ENCODE assay signal across 25 cellular contexts in genomic region chr2:138901530-138901929, GRCh38.
DNase-seq lines count a peak whose midpoint lies in the region; ATAC-seq, FAIRE-seq and TF ChIP-seq lines count a peak whose summit lies in the region.
"Had no signal": no experiment of that assay in that cellular context is flagged by ENCODE, and none has a peak within 500 bp of the region (broad histone marks: within the 10 kb centered on the region; RNA-seq: fewer than 3 reads in every experiment).

No MANE protein-coding gene starts in this region.

- TF ChIP-seq RAD21 in HepG2 (CRISPR knock-in tag; IDR thresholded peaks at IDR 0.05), result no peak

- no peak; the same call in 2 of the 3 replicates for ATAC-seq in HepG2
- no peak for ATAC-seq in right lobe of liver
- peak; percentile 30 for ATAC-seq in sciatic nerve
- ATAC-seq: CD8-positive, alpha-beta T cell; GM23338 had no signal

- H3K9ac ChIP-seq in HepG2 (ENCODE audit: insufficient read depth, low read depth, low read length) (no peak overlapping the region), kidney (ENCODE audit: low read length in 2 of 2) (no peak overlapping the region)
- H3K9ac ChIP-seq: BLaER1 had no signal

- WGBS in HepG2 (ENCODE audit: low lambda C conversion rate), result 50% methylated on average over 9 of the region's 11 CpGs
- 100% methylated on average over 1 of the region's 11 CpGs for WGBS in right lobe of liver (ENCODE audit: insufficient coverage, low coverage, low lambda C conversion rate, missing lambda C conversion rate)

- H3K4me1 ChIP-seq in HepG2 (ENCODE audit: insufficient read depth, low read length) (no peaks in the 10 kb centered on the region), right lobe of liver (no peaks in the 10 kb centered on the region), kidney (ENCODE audit: control insufficient read depth in 1 of 2, insufficient read depth in 1 of 2, low read depth in 1 of 2, low read length in 2 of 2) (no peaks in the 10 kb centered on the region)
- H3K4me1 ChIP-seq: BLaER1, Caco-2, HAP-1 had no signal

- no peak for FAIRE-seq in HepG2 (lab: Jason Lieb, UNC)
- FAIRE-seq in kidney (lab: Jason Lieb, UNC), result no peak
- FAIRE-seq: A204.1, D721Med, GM12891, GM18507, H54 had no signal

- H3K4me3 ChIP-seq in HepG2 (replicated peaks in 1 of 3; ENCODE audit: insufficient read depth in 1 of 3, low read depth in 2 of 3, low read length in 3 of 3), result no peak overlapping the region
- H3K4me3 ChIP-seq in right lobe of liver, result no peak overlapping the region
- no peak overlapping the region for H3K4me3 ChIP-seq in kidney (ENCODE audit: low read length in 2 of 2)
- H3K4me3 ChIP-seq: BLaER1, GM23338, HAP-1 had no signal

- no peaks in the 10 kb centered on the region for H3K9me3 ChIP-seq in HepG2 (ENCODE audit: low read length)
- no peaks in the 10 kb centered on the region for H3K9me3 ChIP-seq in right lobe of liver
- H3K9me3 ChIP-seq in kidney (ENCODE audit: control insufficient read depth in 1 of 2, low read length in 2 of 2), result no peaks in the 10 kb centered on the region
- H3K9me3 ChIP-seq: Caco-2, HAP-1 had no signal

- no peaks in the 10 kb centered on the region for H3K79me2 ChIP-seq in HepG2 (ENCODE audit: insufficient read depth, low read length)

- H3K36me3 ChIP-seq in HepG2 (replicated peaks in 1 of 2; ENCODE audit: control insufficient read depth in 1 of 2, insufficient read depth in 2 of 2, low read length in 2 of 2) (no peaks in the 10 kb centered on the region), right lobe of liver (no peaks in the 10 kb centered on the region), kidney (ENCODE audit: control insufficient read depth in 1 of 2, insufficient read depth in 2 of 2, low read length in 2 of 2) (no peaks in the 10 kb centered on the region)
- H3K36me3 ChIP-seq: BLaER1, HAP-1 had no signal

- DNase-seq in HepG2 (ENCODE audit: low spot score), result no peak
- DNase-seq in right lobe of liver, result no peak
- DNase-seq in kidney, result peak; percentile 61
- no peak for DNase-seq in sciatic nerve (ENCODE audit: low spot score)
- no peak for DNase-seq in NAMALWA (ENCODE audit: low spot score)
- DNase-seq in activated effector memory CD4-positive, alpha-beta T cell treated with Interleukin-2 at 50 U/mL for 16 hours, result no peak
- DNase-seq in D341Med (ENCODE audit: low spot score), result no peak
- DNase-seq in activated CD8-positive, alpha-beta memory T cell treated with anti-CD3 and anti-CD28 coated beads for 24 hours, result no peak
- DNase-seq: Caco-2; CD4-positive, CD25-positive, alpha-beta regulatory T cell; CD8-positive, alpha-beta T cell; DMS 273 treated with DMSO at 0.1 percent for 48 hours; DMS79; EL; GF-D8 had no signal

- no peak overlapping the region for H3K4me2 ChIP-seq in HepG2 (ENCODE audit: low read depth, low read length)
- H3K4me2 ChIP-seq: BLaER1, GM23338 had no signal

- TF ChIP-seq CTCF in HepG2 (CRISPR knock-in tag; IDR thresholded peaks at IDR 0.05), result no peak
- no peak for TF ChIP-seq CTCF in right lobe of liver (IDR thresholded peaks at IDR 0.05)
- no peak for TF ChIP-seq CTCF in kidney (IDR thresholded peaks at IDR 0.05; ENCODE audit: borderline replicate concordance, extremely low read depth, insufficient read depth)

- H2AFZ ChIP-seq in HepG2 (ENCODE audit: low read length), result no peak overlapping the region
- H2AFZ ChIP-seq: GM23338 had no signal

- TF ChIP-seq EP300 in HepG2 (IDR thresholded peaks at IDR 0.05; ENCODE audit: low read depth in 2 of 2, low read length in 2 of 2), result no peak
- TF ChIP-seq EP300 in HepG2 (CRISPR knock-in tag; IDR thresholded peaks at IDR 0.05; ENCODE audit: borderline replicate concordance), result no peak

- POLR2A ChIA-PET in HepG2 (lab: Yijun Ruan, JAX), result no interaction called here

- H3K27me3 ChIP-seq in HepG2 (ENCODE audit: control insufficient read depth in 1 of 2, insufficient read depth in 2 of 2, low read length in 2 of 2) (no peaks in the 10 kb centered on the region), right lobe of liver (no peaks in the 10 kb centered on the region)
- H3K27me3 ChIP-seq: BLaER1 had no signal

- no TSS peak for BruUV-seq in HepG2 (replicated peaks; lab: Mats Ljungman, UMichigan)

- H4K20me1 ChIP-seq in HepG2 (ENCODE audit: insufficient read depth, low read length), result no peaks in the 10 kb centered on the region
- H4K20me1 ChIP-seq: BLaER1 had no signal

- in situ Hi-C loops in HepG2 (cut with HindIII; ENCODE audit: extremely low pct_ligation_motif_present, low pct_unique_long_range_greater_than_20kb), result no loop called here

- intact Hi-C loops in HepG2 (cut with micrococcal nuclease; ENCODE audit: unreplicated experiment), result no loop called here
- intact Hi-C loops in right lobe of liver (cut with DNase I), result no loop called here
- intact Hi-C loops in kidney (cut with DNase I), result no loop called here
- intact Hi-C loops in sciatic nerve (cut with DNase I), result no loop called here

- H3K27ac ChIP-seq in HepG2 (ENCODE audit: extremely low read length, insufficient read depth, low read length) (no peak overlapping the region), right lobe of liver (no peak overlapping the region), kidney (ENCODE audit: low read depth in 2 of 2, low read length in 2 of 2) (no peak overlapping the region)
- H3K27ac ChIP-seq: 22Rv1, BLaER1, C4-2B had no signal

- CTCF ChIA-PET in HepG2 (lab: Yijun Ruan, JAX; ENCODE audit: low intra/inter-chr PET ratio, low total read pairs), result no interaction called here

- TF ChIP-seq POLR2A in HepG2 (IDR thresholded peaks at IDR 0.05; ENCODE audit: insufficient read depth in 1 of 2, low read depth in 2 of 2, low read length in 2 of 2) (no peak), right lobe of liver (IDR thresholded peaks at IDR 0.05) (no peak)

TF ChIP-seq in HepG2, 621 proteins besides CTCF, POLR2A, EP300 and RAD21:
- TF ChIP-seq ELK4 (CRISPR knock-in tag; IDR thresholded peaks at IDR 0.05; ENCODE audit: borderline replicate concordance) (no peak), ZNF550 (CRISPR knock-in tag; IDR thresholded peaks at IDR 0.05; ENCODE audit: borderline replicate concordance) (no peak), RNF2 (conservative IDR thresholded peaks at IDR 0.05; ENCODE audit: low read depth) (no peak), CC2D1A (CRISPR knock-in tag; IDR thresholded peaks at IDR 0.05) (no peak), EZH2 (conservative IDR thresholded peaks at IDR 0.05; ENCODE audit: low read depth, low read length) (no peak), ZBTB37 (CRISPR knock-in tag; IDR thresholded peaks at IDR 0.05) (no peak), CREB1 (IDR thresholded peaks at IDR 0.05) (0 out of 2 replicates have a peak, but pooled peaks have one; percentile 8), CREB1 (CRISPR knock-in tag; IDR thresholded peaks at IDR 0.05) (no peak)
- TF ChIP-seq, protein P1, sequence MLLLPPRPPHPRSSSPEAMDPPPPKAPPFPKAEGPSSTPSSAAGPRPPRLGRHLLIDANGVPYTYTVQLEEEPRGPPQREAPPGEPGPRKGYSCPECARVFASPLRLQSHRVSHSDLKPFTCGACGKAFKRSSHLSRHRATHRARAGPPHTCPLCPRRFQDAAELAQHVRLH (CRISPR knock-in tag; IDR thresholded peaks at IDR 0.05; ENCODE audit: borderline replicate concordance, low read depth), result no peak
